ENCODE assay signal across 8 cellular contexts in genomic region chr18:61606759-61607158, GRCh38.
A peak's percentile ranks its signal among the peaks of the same experiment; 100 is the strongest.
DNase-seq lines count a peak whose midpoint lies in the region; ATAC-seq, FAIRE-seq and TF ChIP-seq lines count a peak whose summit lies in the region.

No MANE protein-coding gene starts in this region.

- no peak for TF ChIP-seq POLR2A in GM12892 (IDR thresholded peaks at IDR 0.05; ENCODE audit: low read depth, low read length)

- H3K36me3 Mint-ChIP-seq in activated CD4-positive, alpha-beta T cell treated with anti-CD3 and anti-CD28 coated beads, Interleukin-2, amount 10 ng/mL, durations not matched to agents 7 days and 5 days (ENCODE audit: low read depth) = no peaks in the 10 kb centered on the region

- peak overlapping the region; percentile 43 to 68 for H3K27ac ChIP-seq in lung (ENCODE audit: low read depth in 1 of 2, low read length in 1 of 2)

- peaks cover 8% of the 10 kb centered on the region in 2 donors for H3K4me1 ChIP-seq in lung (ENCODE audit: control insufficient read depth in 2 of 2, insufficient read depth in 2 of 2, low read length in 2 of 2)

- no peaks in the 10 kb centered on the region for H3K4me1 Mint-ChIP-seq in activated CD4-positive, alpha-beta T cell treated with anti-CD3 and anti-CD28 coated beads, Interleukin-2, amount 10 ng/mL, durations not matched to agents 7 days and 5 days

- no peak overlapping the region for H3K4me3 Mint-ChIP-seq in activated CD4-positive, alpha-beta T cell treated with anti-CD3 and anti-CD28 coated beads, Interleukin-2, amount 10 ng/mL, durations not matched to agents 7 days and 5 days

- ATAC-seq in lung (ENCODE audit: insufficient read depth, low FRiP score) = peak; percentile 88

- no peaks in the 10 kb centered on the region for H3K9me3 Mint-ChIP-seq in activated CD4-positive, alpha-beta T cell treated with anti-CD3 and anti-CD28 coated beads, Interleukin-2, amount 10 ng/mL, durations not matched to agents 7 days and 5 days

- H3K27me3 ChIP-seq in lung (ENCODE audit: control insufficient read depth, insufficient read depth) = no peaks in the 10 kb centered on the region

- no peak for FAIRE-seq in GM12892 (lab: Jason Lieb, UNC)

- POLR2A ChIA-PET in activated CD4-positive, alpha-beta T cell treated with anti-CD3 and anti-CD28 coated beads, Interleukin-2, amount 10 ng/mL, durations not matched to agents 7 days and 5 days (lab: Charles Lee) = no interaction called here

- H3K4me3 ChIP-seq in AG10803 (ENCODE audit: low read length) = peak overlapping the region; percentile 50
- H3K4me3 ChIP-seq in lung = no peak overlapping the region

- H3K9me3 ChIP-seq in lung (ENCODE audit: control insufficient read depth in 2 of 2, insufficient read depth in 1 of 2, low read length in 1 of 2) = peaks cover 0 to 7% of the 10 kb centered on the region in 2 donors

- CTCF ChIA-PET in activated CD4-positive, alpha-beta T cell treated with anti-CD3 and anti-CD28 coated beads, Interleukin-2, amount 10 ng/mL, durations not matched to agents 7 days and 5 days (lab: Charles Lee) = no interaction called here

- 1% methylated on average over 5 of the region's 5 CpGs for WGBS in lung, 2 donors

- TF ChIP-seq CTCF in AG10803 (conservative IDR thresholded peaks at IDR 0.05; ENCODE audit: low read length) (no peak), lung (IDR thresholded peaks at IDR 0.05; ENCODE audit: control extremely low read depth, extremely low read depth) (no peak)

- peaks cover 35% of the 10 kb centered on the region for H3K27me3 Mint-ChIP-seq in activated CD4-positive, alpha-beta T cell treated with anti-CD3 and anti-CD28 coated beads, Interleukin-2, amount 10 ng/mL, durations not matched to agents 7 days and 5 days

- H3K27ac Mint-ChIP-seq in activated CD4-positive, alpha-beta T cell treated with anti-CD3 and anti-CD28 coated beads, Interleukin-2, amount 10 ng/mL, durations not matched to agents 7 days and 5 days = no peak overlapping the region

- DNase-seq in AG10803 (ENCODE audit: low read depth) (peak; percentile 96), NCI-H226 (peak; percentile 83), ecto neural progenitor cell (ENCODE audit: low spot score) (peak; percentile 59), lung (ENCODE audit: low spot score) (peak; percentile 74), NCI-H146 treated with DMSO at 0.1 percent for 48 hours (lab: John Stamatoyannopoulos, UW; ENCODE audit: unreplicated experiment) (no peak), GM12892 (ENCODE audit: insufficient read length) (no peak)
- no peak for DNase-seq in activated CD4-positive, alpha-beta T cell treated with anti-CD3 and anti-CD28 coated beads, Interleukin-2, amount 10 ng/mL, durations not matched to agents 7 days and 5 days
- no peak for DNase-seq in activated T-cell treated with anti-CD3 and anti-CD28 coated beads, Interleukin-2, amount 50 U/mL, for 48 hours

- no peaks in the 10 kb centered on the region for H3K36me3 ChIP-seq in lung (ENCODE audit: control insufficient read depth in 2 of 2, insufficient read depth in 2 of 2, low read length in 2 of 2)

Comparison
In these comparisons a context has a peak if more than half of its experiments do, and no peak if none do; other contexts are left out.
1. DNase-seq: peak in AG10803 (single experiment), NCI-H226 (single experiment), ecto neural progenitor cell (single experiment) and lung (single experiment); none in activated CD4-positive, alpha-beta T cell treated with anti-CD3 and anti-CD28 coated beads, Interleukin-2, amount 10 ng/mL, durations not matched to agents 7 days and 5 days (single experiment), NCI-H146 treated with DMSO at 0.1 percent for 48 hours (single experiment), activated T-cell treated with anti-CD3 and anti-CD28 coated beads, Interleukin-2, amount 50 U/mL, for 48 hours (0 of 2) and GM12892 (single experiment).